Comparison of ENCODE assay signal across 25 cellular contexts in the genomic region with DNA sequence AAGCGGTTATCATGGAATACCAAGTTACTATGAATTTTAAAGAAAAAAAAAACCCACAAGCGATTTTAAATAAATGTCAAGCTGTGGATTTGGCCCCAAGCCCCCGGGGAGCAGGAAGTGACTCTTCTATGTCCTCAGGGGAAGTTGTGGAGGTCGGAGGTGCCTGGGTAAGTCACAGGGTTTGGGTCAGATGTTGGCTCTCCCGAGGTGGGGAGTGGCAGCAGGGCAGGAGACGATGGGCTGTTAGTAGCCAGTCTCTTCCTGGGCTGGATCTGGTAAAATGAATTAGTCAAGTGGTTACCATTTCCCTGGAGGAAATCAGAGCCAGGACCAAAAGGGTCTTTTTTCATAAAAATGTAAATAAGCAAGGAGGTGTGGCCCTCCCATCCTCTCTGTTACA.
DNase-seq lines count a peak whose midpoint lies in the region; ATAC-seq and TF ChIP-seq lines count a peak whose summit lies in the region.
"Had no signal": no experiment of that assay in that cellular context is flagged by ENCODE, and none has a peak within 500 bp of the region (broad histone marks: within the 10 kb centered on the region; RNA-seq: fewer than 3 reads in every experiment).

No MANE protein-coding gene starts in this region.

- H3K4me3 Mint-ChIP-seq in CD14-positive monocyte: no peak overlapping the region
- peak overlapping the region; percentile 3 for H3K4me3 Mint-ChIP-seq in glutamatergic neuron (ENCODE audit: unreplicated experiment)
- H3K4me3 Mint-ChIP-seq: CD8-positive, alpha-beta T cell had no signal

- POLR2A ChIA-PET in OCI-LY7 (lab: Charles Lee): interaction anchor here (1.0 kb wide), 1 partner anchor 40 kb away, joined by 3 read pairs; no protein-coding TSS in a partner anchor

- TF ChIP-seq CTCF in CD14-positive monocyte (IDR thresholded peaks at IDR 0.05) (no peak), OCI-LY7 (conservative IDR thresholded peaks at IDR 0.05; ENCODE audit: low read length) (no peak), glutamatergic neuron (IDR thresholded peaks at IDR 0.05; ENCODE audit: partially characterized antibody, unreplicated experiment) (no peak)

- H3K9me2 ChIP-seq in OCI-LY7 (ENCODE audit: insufficient read depth, low read length): no peaks in the 10 kb centered on the region

- BruUV-seq in OCI-LY7 (replicated peaks; lab: Mats Ljungman, UMichigan): no TSS peak

- H3K27ac Mint-ChIP-seq in CD14-positive monocyte: peak overlapping the region in 1 of 7 donors; percentile 29
- H3K27ac Mint-ChIP-seq in glutamatergic neuron (ENCODE audit: unreplicated experiment): no peak overlapping the region
- H3K27ac Mint-ChIP-seq: CD8-positive, alpha-beta T cell had no signal

- intact Hi-C loops in CD14-positive monocyte (cut with micrococcal nuclease): no loop called here
- intact Hi-C loops in OCI-LY7 (cut with micrococcal nuclease; ENCODE audit: unreplicated experiment): no loop called here

- no peaks in the 10 kb centered on the region for H3K36me3 Mint-ChIP-seq in CD14-positive monocyte
- H3K36me3 Mint-ChIP-seq in glutamatergic neuron (ENCODE audit: unreplicated experiment): peaks cover 8% of the 10 kb centered on the region
- H3K36me3 Mint-ChIP-seq: CD8-positive, alpha-beta T cell had no signal

- H3K4me3 ChIP-seq in OCI-LY7 (ENCODE audit: low read depth, low read length, poor library complexity, severe bottlenecking): no peak overlapping the region
- H3K4me3 ChIP-seq: BLaER1, SK-N-MC had no signal

- peaks cover 32% of the 10 kb centered on the region for H3K4me1 ChIP-seq in OCI-LY7 (ENCODE audit: insufficient read depth, low read length, poor library complexity, severe bottlenecking)

- peaks cover 10% of the 10 kb centered on the region for H3K9me3 ChIP-seq in OCI-LY7 (ENCODE audit: low read length)
- H3K9me3 ChIP-seq: BLaER1 had no signal

- H3K36me3 ChIP-seq in OCI-LY7 (ENCODE audit: insufficient read depth, low read length): no peaks in the 10 kb centered on the region
- H3K36me3 ChIP-seq: BLaER1 had no signal

- H3K27me3 Mint-ChIP-seq in CD14-positive monocyte (ENCODE audit: low read depth in 3 of 3) (peaks cover 1 to 9% (median 6%) of the 10 kb centered on the region in 3 donors), glutamatergic neuron (ENCODE audit: unreplicated experiment) (peaks cover 2% of the 10 kb centered on the region)

- DNase-seq in CD14-positive monocyte (ENCODE audit: low spot score) (peak; percentile 67), ELR (ENCODE audit: low read depth) (peak; percentile 51), OCI-LY7 (ENCODE audit: low spot score) (no peak), glutamatergic neuron (no peak), HPDE6-E6E7 (ENCODE audit: extremely low spot score) (no peak)
- DNase-seq in stimulated activated CD4-positive, alpha-beta T cell treated with anti-CD3 and anti-CD28 coated beads, Interleukin-4, amount 100 ng/mL, for 24 hours: no peak
- no peak for DNase-seq in effector CD4-positive, alpha-beta T cell
- DNase-seq: CD8-positive, alpha-beta T cell; DND-41; GF-D8; H7; Kasumi-1; MM.1S; NCI-H1105; NCI-H2081; NCI-H2171 treated with DMSO at 0.1 percent for 48 hours; NCI-H446 treated with DMSO at 0.1 percent for 48 hours; NCI-H526 treated with DMSO at 0.1 percent for 48 hours; PC-3; RPMI8226; SHP77; SW 1271 had no signal

- peak overlapping the region; percentile 6; the same call in 1 of the 2 replicates for H3K4me2 ChIP-seq in OCI-LY7 (ENCODE audit: low read length)

- H3K4me1 Mint-ChIP-seq in CD14-positive monocyte: peaks cover 21% of the 10 kb centered on the region
- peaks cover 27% of the 10 kb centered on the region for H3K4me1 Mint-ChIP-seq in glutamatergic neuron (ENCODE audit: low read depth, unreplicated experiment)

- ATAC-seq in HG02571 (IDR thresholded peaks at IDR 0.05; ENCODE audit: unreplicated experiment): no peak
- ATAC-seq: CD8-positive, alpha-beta T cell; PC-3 had no signal

- no peaks in the 10 kb centered on the region for H3K79me2 ChIP-seq in OCI-LY7 (ENCODE audit: insufficient read depth, low read depth, low read length)

- no peaks in the 10 kb centered on the region for H4K20me1 ChIP-seq in OCI-LY7 (ENCODE audit: insufficient read depth, low read length)

- no peak overlapping the region for H2AFZ ChIP-seq in OCI-LY7 (ENCODE audit: low read length)

- H3K9me3 Mint-ChIP-seq in CD14-positive monocyte (peaks cover 0 to 6% (median 0%) of the 10 kb centered on the region in 7 donors), glutamatergic neuron (ENCODE audit: unreplicated experiment) (peaks cover 3% of the 10 kb centered on the region)

- CTCF ChIA-PET in OCI-LY7 (lab: Charles Lee; ENCODE audit: unreplicated experiment): no interaction called here

- H3K27ac ChIP-seq in OCI-LY7 (ENCODE audit: low read depth, low read length, poor library complexity, severe bottlenecking): no peak overlapping the region
- H3K27ac ChIP-seq: BLaER1, SK-N-MC had no signal

Comparison
In these comparisons a context has a peak if more than half of its experiments do, and no peak if none do; other contexts are left out.
1. DNase-seq: peak in CD14-positive monocyte (single experiment) and ELR (single experiment); none in OCI-LY7 (single experiment), glutamatergic neuron (single experiment), stimulated activated CD4-positive, alpha-beta T cell treated with anti-CD3 and anti-CD28 coated beads, Interleukin-4, amount 100 ng/mL, for 24 hours (single experiment), HPDE6-E6E7 (single experiment) and effector CD4-positive, alpha-beta T cell (single experiment).